9 cellular contexts compared by ENCODE assay signal in the genomic region with DNA sequence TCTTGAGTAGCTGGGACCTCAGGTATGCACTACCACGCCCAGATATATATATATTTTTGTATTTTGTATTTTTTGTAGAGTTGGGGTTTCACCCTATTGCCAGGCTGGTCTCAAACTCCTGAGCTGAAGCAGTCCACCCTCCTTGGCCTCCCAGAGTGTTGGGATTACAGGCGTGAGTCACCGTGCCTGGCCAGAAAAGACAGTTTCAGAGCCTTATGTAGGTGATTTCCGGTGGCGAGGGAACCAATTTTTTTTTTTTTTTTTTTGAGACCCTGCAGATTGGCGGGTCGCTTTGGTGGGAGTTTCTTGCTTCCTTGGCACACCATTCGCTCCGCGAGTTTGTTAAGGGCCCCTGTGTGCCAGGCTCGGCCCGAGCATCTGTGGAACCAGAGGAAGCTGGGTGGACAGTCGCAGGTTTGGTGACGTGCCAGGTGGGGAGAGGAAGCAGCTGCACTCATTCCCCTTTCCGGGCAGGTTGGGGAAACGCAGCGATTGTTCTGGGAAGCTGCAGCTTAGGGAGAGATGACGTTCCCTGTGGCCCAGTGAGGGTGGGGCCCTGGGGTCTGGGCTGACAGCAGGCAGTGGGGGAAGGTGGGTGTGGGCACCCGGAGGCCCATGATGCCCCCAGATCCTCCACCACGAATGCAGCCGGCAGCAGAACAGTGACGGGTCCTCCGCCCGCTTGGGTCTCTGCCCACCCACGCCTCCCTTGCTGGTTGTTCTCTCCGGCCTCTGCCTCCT. TPM values are rescaled to one million over a fixed set of nuclear protein-coding genes. Genes with fewer than 3 reads are reported as not detected.
DNase-seq lines count a peak whose midpoint lies in the region; ATAC-seq and TF ChIP-seq lines count a peak whose summit lies in the region.
"Had no signal": no experiment of that assay in that cellular context is flagged by ENCODE, and none has a peak within 500 bp of the region (broad histone marks: within the 10 kb centered on the region; RNA-seq: fewer than 3 reads in every experiment).

No MANE protein-coding gene starts in this region.

- intact Hi-C loops in left lung (cut with DNase I) = no loop called here

- TF ChIP-seq CTCF in HFFc6 (IDR thresholded peaks at IDR 0.05) = no peak
- no peak for TF ChIP-seq CTCF in left lung (IDR thresholded peaks at IDR 0.05)

- no peaks in the 10 kb centered on the region for H3K27me3 Mint-ChIP-seq in HFFc6 (ENCODE audit: insufficient read depth)
- no peaks in the 10 kb centered on the region for H3K27me3 Mint-ChIP-seq in activated naive CD8-positive, alpha-beta T cell treated with anti-CD3 and anti-CD28 coated beads, Interleukin-2, amount 50 U/mL, for 24 hours

- H3K36me3 Mint-ChIP-seq in HFFc6 (ENCODE audit: low read depth) = no peaks in the 10 kb centered on the region
- no peaks in the 10 kb centered on the region for H3K36me3 Mint-ChIP-seq in activated naive CD8-positive, alpha-beta T cell treated with anti-CD3 and anti-CD28 coated beads, Interleukin-2, amount 50 U/mL, for 24 hours (ENCODE audit: low read depth)

- H3K27ac Mint-ChIP-seq in HFFc6 = peak overlapping the region; percentile 66; the same call in 1 of the 2 replicates
- H3K27ac Mint-ChIP-seq in activated naive CD8-positive, alpha-beta T cell treated with anti-CD3 and anti-CD28 coated beads, Interleukin-2, amount 50 U/mL, for 24 hours = no peak overlapping the region

- H3K4me3 ChIP-seq in left lung = no peak overlapping the region

- no peak overlapping the region for H3K4me3 Mint-ChIP-seq in HFFc6
- peak overlapping the region; percentile 29 for H3K4me3 Mint-ChIP-seq in activated naive CD8-positive, alpha-beta T cell treated with anti-CD3 and anti-CD28 coated beads, Interleukin-2, amount 50 U/mL, for 24 hours

- ATAC-seq in activated naive CD8-positive, alpha-beta T cell treated with anti-CD3 and anti-CD28 coated beads, Interleukin-2, amount 50 U/mL, for 24 hours = no peak
- no peak for ATAC-seq in left lung
- ATAC-seq in GM18498 (IDR thresholded peaks at IDR 0.05; ENCODE audit: unreplicated experiment) = no peak
- no peak for ATAC-seq in GM19463 (IDR thresholded peaks at IDR 0.05; ENCODE audit: unreplicated experiment)
- no peak for ATAC-seq in HG02884 (IDR thresholded peaks at IDR 0.05; ENCODE audit: unreplicated experiment)

- H3K4me1 ChIP-seq in left lung = peaks cover 13 to 58% of the 10 kb centered on the region in 2 donors

- no peaks in the 10 kb centered on the region for H3K9me3 Mint-ChIP-seq in HFFc6
- no peaks in the 10 kb centered on the region for H3K9me3 Mint-ChIP-seq in activated naive CD8-positive, alpha-beta T cell treated with anti-CD3 and anti-CD28 coated beads, Interleukin-2, amount 50 U/mL, for 24 hours

- H3K36me3 ChIP-seq in left lung = no peaks in the 10 kb centered on the region

- no peaks in the 10 kb centered on the region for H3K27me3 ChIP-seq in left lung

- H3K27ac ChIP-seq in left lung = peak overlapping the region; percentile 13 to 23
- H3K27ac ChIP-seq: HL-60 had no signal

- peak; percentile 68 for DNase-seq in A172 (ENCODE audit: low spot score)
- DNase-seq in HFFc6 = peak; percentile 30
- peak; percentile 14 for DNase-seq in activated naive CD8-positive, alpha-beta T cell treated with anti-CD3 and anti-CD28 coated beads, Interleukin-2, amount 50 U/mL, for 24 hours
- peak in 1 of 2 donors; percentile 61 for DNase-seq in left lung
- DNase-seq in cerebellar nuclear complex (lab: John Stamatoyannopoulos, UW) = no peak

- no peaks in the 10 kb centered on the region for H3K9me3 ChIP-seq in left lung

- peaks cover 37% of the 10 kb centered on the region for H3K4me1 Mint-ChIP-seq in HFFc6 (ENCODE audit: low read depth)
- H3K4me1 Mint-ChIP-seq in activated naive CD8-positive, alpha-beta T cell treated with anti-CD3 and anti-CD28 coated beads, Interleukin-2, amount 50 U/mL, for 24 hours = peaks cover 36% of the 10 kb centered on the region

RNA-seq across cellular contexts. Expression of a gene that starts 25.1 kb away (rescaled TPM):
- total RNA-seq in A172 (2014; rRNA removed; shearing (Covaris generic)) = 8.7 and 15.0 TPM in 2 replicates
- 10 to 100 TPM in 1 of 6 experiments, 1 to 10 TPM in 5; 5.9 to 10.4 (median 8.6) TPM for total RNA-seq in HFFc6 (2021; fragmentation: NEBNext Ultra II Directional; extraction: Animal tissue kit (Norgen Biotek cat#: 25700))
- total RNA-seq in left lung = 10 to 100 TPM; 24.7 to 39.4 TPM

Comparison
In these comparisons a context has a peak if more than half of its experiments do, and no peak if none do; other contexts are left out.
1. DNase-seq: peak in A172 (single experiment), HFFc6 (single experiment) and activated naive CD8-positive, alpha-beta T cell treated with anti-CD3 and anti-CD28 coated beads, Interleukin-2, amount 50 U/mL, for 24 hours (single experiment); none in cerebellar nuclear complex (0 of 2).